In the genomic region with DNA sequence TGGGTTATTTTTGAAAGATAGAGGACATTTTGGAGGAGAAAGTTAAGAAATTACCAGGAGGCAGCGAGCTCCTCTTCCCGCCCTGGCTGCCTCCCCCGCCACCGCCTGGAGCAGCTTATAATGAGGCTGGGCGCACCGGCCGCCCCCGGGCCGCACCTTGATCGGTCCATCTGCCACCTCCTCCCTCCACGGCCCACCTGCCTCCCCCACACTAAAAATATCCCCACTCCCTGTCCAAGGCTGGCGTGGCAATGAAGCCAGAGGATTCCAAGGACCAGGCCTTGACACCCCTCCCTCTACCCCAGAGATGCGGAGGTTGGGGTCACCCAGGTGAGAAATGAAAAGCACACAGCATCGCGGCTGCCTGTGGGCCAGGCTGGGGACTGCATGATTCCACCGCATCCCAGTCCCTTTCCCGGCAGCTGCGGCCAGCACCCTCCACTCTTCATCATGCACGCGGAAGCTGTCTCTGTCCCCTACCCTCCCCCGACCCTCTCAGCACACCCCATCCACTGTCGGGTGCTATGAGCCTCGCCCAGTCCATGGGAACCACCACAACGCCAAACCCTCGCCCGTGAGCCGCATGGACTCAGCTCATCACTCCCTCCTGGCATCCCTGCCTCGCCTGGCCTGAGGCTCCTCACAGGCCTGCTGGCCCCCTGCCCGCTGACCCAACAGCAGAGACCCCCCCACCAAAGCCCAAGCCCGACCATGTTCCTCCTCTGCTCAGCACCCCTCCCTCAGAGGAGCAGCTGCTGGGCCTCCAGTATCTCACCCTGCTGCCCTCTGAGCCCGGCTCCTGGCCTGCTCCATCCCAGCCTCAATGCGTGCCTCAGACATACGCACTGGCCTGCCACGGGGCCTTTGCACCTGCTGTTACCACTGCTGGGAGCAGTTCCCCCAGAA, we compare ENCODE assay signal across 17 cellular contexts. TPM values are rescaled to one million over a fixed set of nuclear protein-coding genes. Genes with fewer than 3 reads are reported as not detected.
DNase-seq lines count a peak whose midpoint lies in the region; ATAC-seq and TF ChIP-seq lines count a peak whose summit lies in the region.
"Had no signal": no experiment of that assay in that cellular context is flagged by ENCODE, and none has a peak within 500 bp of the region (broad histone marks: within the 10 kb centered on the region; RNA-seq: fewer than 3 reads in every experiment).

No MANE protein-coding gene starts in this region.

- DNase-seq in Right ventricle myocardium inferior (ENCODE audit: missing footprints) (peak; percentile 67), right atrium auricular region (ENCODE audit: low spot score) (no peak), WTC11 (ENCODE audit: low spot score) (no peak), mucosa of descending colon (peak in 2 of 3 donors; percentile 12 to 41), upper lobe of right lung (peak; percentile 51), 8988T (no peak), DMS114 treated with DMSO at 0.1 percent for 48 hours (lab: John Stamatoyannopoulos, UW; ENCODE audit: unreplicated experiment) (no peak)
- DNase-seq: NCI-H1092, NCI-H2107, NCI-H345 had no signal

- no peak overlapping the region for H3K27ac Mint-ChIP-seq in WTC11
- H3K27ac Mint-ChIP-seq: CD14-positive monocyte had no signal

- H3K9me3 ChIP-seq in right atrium auricular region, result no peaks in the 10 kb centered on the region
- no peaks in the 10 kb centered on the region for H3K9me3 ChIP-seq in mucosa of descending colon
- H3K9me3 ChIP-seq in upper lobe of right lung, result no peaks in the 10 kb centered on the region

- no peak for ATAC-seq in Right ventricle myocardium inferior
- ATAC-seq in WTC11, result no peak
- no peak for ATAC-seq in mucosa of descending colon
- ATAC-seq in upper lobe of right lung, result no peak
- no peak for ATAC-seq in HG03135 (IDR thresholded peaks at IDR 0.05; ENCODE audit: unreplicated experiment)
- ATAC-seq: HepG2 had no signal

- TF ChIP-seq CTCF in right atrium auricular region (IDR thresholded peaks at IDR 0.05) (no peak), WTC11 (IDR thresholded peaks at IDR 0.05) (no peak), mucosa of descending colon (IDR thresholded peaks at IDR 0.05) (no peak), upper lobe of right lung (IDR thresholded peaks at IDR 0.05) (no peak)

- no peaks in the 10 kb centered on the region for H3K36me3 Mint-ChIP-seq in WTC11
- H3K36me3 Mint-ChIP-seq: CD14-positive monocyte had no signal

- H3K27me3 ChIP-seq in right atrium auricular region (no peaks in the 10 kb centered on the region), upper lobe of right lung (no peaks in the 10 kb centered on the region)

- no peaks in the 10 kb centered on the region for H3K9me3 Mint-ChIP-seq in WTC11
- H3K9me3 Mint-ChIP-seq: CD14-positive monocyte had no signal

- CTCF ChIA-PET in WTC11 (lab: Charles Lee), result interaction anchor here (1.1 kb wide), 1 partner anchor 25 kb away, joined by 3 read pairs; no protein-coding TSS in a partner anchor

- no peak overlapping the region for H3K4me3 Mint-ChIP-seq in WTC11
- H3K4me3 Mint-ChIP-seq: CD14-positive monocyte had no signal

- POLR2A ChIA-PET in WTC11 (lab: Charles Lee), result no interaction called here

- no peak overlapping the region for H3K4me3 ChIP-seq in right atrium auricular region
- no peak overlapping the region for H3K4me3 ChIP-seq in mucosa of descending colon
- no peak overlapping the region for H3K4me3 ChIP-seq in upper lobe of right lung

- intact Hi-C loops in Right ventricle myocardium inferior (cut with DNase I), result loop anchor here (5.0 kb wide), 1 partner anchor 106 kb away; no protein-coding TSS in a partner anchor
- intact Hi-C loops in mucosa of descending colon (cut with DNase I, micrococcal nuclease), result no loop called here
- intact Hi-C loops in upper lobe of right lung (cut with DNase I), result no loop called here

- H3K4me1 Mint-ChIP-seq in WTC11, result peaks cover 2% of the 10 kb centered on the region; the same call in 1 of the 2 replicates
- H3K4me1 Mint-ChIP-seq: CD14-positive monocyte had no signal

- H3K27me3 Mint-ChIP-seq in WTC11 (ENCODE audit: low read depth), result no peaks in the 10 kb centered on the region

- H3K27ac ChIP-seq in right atrium auricular region (no peak overlapping the region), upper lobe of right lung (no peak overlapping the region)
- H3K27ac ChIP-seq: KMS-11 had no signal

- H3K36me3 ChIP-seq in right atrium auricular region (no peaks in the 10 kb centered on the region), mucosa of descending colon (ENCODE audit: low read depth) (no peaks in the 10 kb centered on the region), upper lobe of right lung (no peaks in the 10 kb centered on the region)

- H3K4me1 ChIP-seq in right atrium auricular region, result peaks cover 0 to 18% of the 10 kb centered on the region in 2 donors
- H3K4me1 ChIP-seq in mucosa of descending colon (ENCODE audit: low read depth), result no peaks in the 10 kb centered on the region
- peaks cover 17% of the 10 kb centered on the region for H3K4me1 ChIP-seq in upper lobe of right lung

TF ChIP-seq in WTC11, 78 proteins besides CTCF, POLR2A, EP300 and RAD21:
- TF ChIP-seq ZNF396 (CRISPR knock-in tag; IDR thresholded peaks at IDR 0.05; ENCODE audit: borderline replicate concordance) (no peak), GTF2I (CRISPR knock-in tag; conservative IDR thresholded peaks at IDR 0.05) (0 out of 2 replicates have a peak, but pooled peaks have one; percentile 36)

RNA-seq across cellular contexts. Expression of a gene that starts 50.0 kb away (rescaled TPM):
- total RNA-seq in Right ventricle myocardium inferior (0.41 TPM), right atrium auricular region (under 1 TPM; 0.63 to 0.94 TPM), WTC11 (2021) (8.5 to 15.2 TPM (median 13.7 TPM) in 3 replicates), mucosa of descending colon (1 to 10 TPM in 1 of 3 donors, under 1 TPM in 2; 0.23 to 2.1 (median 0.46) TPM), upper lobe of right lung (6.8 TPM)
- total RNA-seq: MCF 10A had no signal

RNA-seq across cellular contexts. Expression of a gene that starts 51.9 kb away (rescaled TPM):
- not detected for total RNA-seq in Right ventricle myocardium inferior
- total RNA-seq in right atrium auricular region, result not detected
- total RNA-seq in WTC11 (2021), result 0.23 to 0.34 TPM (median 0.24 TPM) in 3 replicates
- not detected for total RNA-seq in mucosa of descending colon
- total RNA-seq in upper lobe of right lung, result not detected
- total RNA-seq: A673, H4, HepG2, MCF 10A had no signal

Comparison
In these comparisons a context has a peak if more than half of its experiments do, and no peak if none do; other contexts are left out.
1. DNase-seq: peak in Right ventricle myocardium inferior (single experiment), mucosa of descending colon (2 of 3) and upper lobe of right lung (single experiment); none in right atrium auricular region (single experiment), WTC11 (single experiment), 8988T (single experiment) and DMS114 treated with DMSO at 0.1 percent for 48 hours (single experiment).